7 cellular contexts compared by ENCODE assay signal in the genomic region with DNA sequence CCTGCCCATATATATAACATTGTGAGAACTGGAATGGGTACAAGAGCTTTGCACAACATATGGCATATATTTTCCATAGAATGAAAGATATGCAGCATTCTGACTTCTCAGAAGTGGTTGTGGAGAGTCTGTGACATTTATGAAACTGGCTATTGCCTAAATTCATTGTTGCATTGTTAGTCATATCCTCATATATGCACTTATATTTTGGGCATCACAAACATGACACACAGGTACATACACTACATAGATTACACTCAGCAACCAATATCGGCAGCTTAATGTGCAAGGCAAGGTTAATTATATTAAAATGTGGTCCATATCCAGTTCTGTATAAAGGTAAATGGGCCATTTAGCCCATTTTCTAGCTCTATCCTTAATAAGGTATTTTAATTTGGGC.
"Had no signal": no experiment of that assay in that cellular context is flagged by ENCODE, and none has a peak within 500 bp of the region (broad histone marks: within the 10 kb centered on the region; RNA-seq: fewer than 3 reads in every experiment).

No MANE protein-coding gene starts in this region.

- ATAC-seq: K562 had no signal

- H3K27ac Mint-ChIP-seq: H9 had no signal

- H3K4me1 Mint-ChIP-seq: H9 had no signal

- FAIRE-seq: HTR-8/SVneo, K562 had no signal

- H3K4me3 ChIP-seq: GM23248, K562 had no signal

- H3K9me3 Mint-ChIP-seq: H9 had no signal

- H3K9ac ChIP-seq: GM23248 had no signal

- H2AFZ ChIP-seq: GM23248 had no signal

- H3K27ac ChIP-seq: GM23248 had no signal

- DNase-seq: GM23248, GOT3, H9, HCEC 1CT, IMR-90 had no signal

- H3K4me3 Mint-ChIP-seq: H9 had no signal
